Comparison of ENCODE assay signal across 8 cellular contexts in genomic region chr18:75208055-75208835, GRCh38. TPM values are rescaled to one million over a fixed set of nuclear protein-coding genes. Genes with fewer than 3 reads are reported as not detected.
DNase-seq lines count a peak whose midpoint lies in the region; ATAC-seq and TF ChIP-seq lines count a peak whose summit lies in the region.

No MANE protein-coding gene starts in this region.

- H3K4me3 ChIP-seq in effector memory CD4-positive, alpha-beta T cell (ENCODE audit: insufficient read depth, low read depth, low read length, poor library complexity, severe bottlenecking), result peak overlapping the region; percentile 70
- H3K4me3 ChIP-seq in stomach smooth muscle (ENCODE audit: low read length in 2 of 2), result peak overlapping the region; percentile 74 to 98

- H3K27ac ChIP-seq in effector memory CD4-positive, alpha-beta T cell (ENCODE audit: insufficient read depth, low read length, poor library complexity, severe bottlenecking), result peak overlapping the region; percentile 81
- peak overlapping the region; percentile 95 for H3K27ac ChIP-seq in stomach smooth muscle (ENCODE audit: low read length)

- peak overlapping the region; percentile 86 to 89 for H3K9ac ChIP-seq in stomach smooth muscle (ENCODE audit: low read length in 2 of 2)

- H3K36me3 Mint-ChIP-seq in activated CD8-positive, alpha-beta T cell treated with anti-CD3 and anti-CD28 coated beads for 36 hours (ENCODE audit: low read depth), result peaks cover 10% of the 10 kb centered on the region

- DNase-seq in DMS153 (lab: John Stamatoyannopoulos, UW) (peak; percentile 22), DMS153 treated with DMSO at 0.1 percent for 48 hours (lab: John Stamatoyannopoulos, UW; ENCODE audit: unreplicated experiment) (no peak), NCI-H510A treated with DMSO at 0.1 percent for 48 hours (lab: John Stamatoyannopoulos, UW) (peak; percentile 58), mucosa of gallbladder (ENCODE audit: low spot score) (peak; percentile 41)
- DNase-seq in activated CD8-positive, alpha-beta T cell treated with anti-CD3 and anti-CD28 coated beads for 36 hours, result peak; percentile 57
- DNase-seq in effector memory CD4-positive, alpha-beta T cell, result peak in 2 of 3 donors; percentile 9 to 29

- TF ChIP-seq CTCF in activated CD8-positive, alpha-beta T cell treated with anti-CD3 and anti-CD28 coated beads for 36 hours (IDR thresholded peaks at IDR 0.05), result no peak

- peak overlapping the region; percentile 94 for H3K4me3 Mint-ChIP-seq in activated CD8-positive, alpha-beta T cell treated with anti-CD3 and anti-CD28 coated beads for 36 hours

- H3K27me3 ChIP-seq in effector memory CD4-positive, alpha-beta T cell (replicated peaks; ENCODE audit: control insufficient read depth, insufficient read depth, low read length, poor library complexity, severe bottlenecking), result no peaks in the 10 kb centered on the region
- H3K27me3 ChIP-seq in stomach smooth muscle (ENCODE audit: control insufficient read depth in 1 of 2, insufficient read depth in 2 of 2, low read length in 2 of 2), result no peaks in the 10 kb centered on the region

- no peaks in the 10 kb centered on the region for H3K9me3 ChIP-seq in effector memory CD4-positive, alpha-beta T cell (ENCODE audit: control insufficient read depth, low read length)
- H3K9me3 ChIP-seq in stomach smooth muscle (ENCODE audit: control insufficient read depth in 2 of 2, low read length in 2 of 2), result no peaks in the 10 kb centered on the region

- H3K27ac Mint-ChIP-seq in activated CD8-positive, alpha-beta T cell treated with anti-CD3 and anti-CD28 coated beads for 36 hours, result peak overlapping the region; percentile 87

- H3K4me1 Mint-ChIP-seq in activated CD8-positive, alpha-beta T cell treated with anti-CD3 and anti-CD28 coated beads for 36 hours (ENCODE audit: low read depth), result peaks cover 41% of the 10 kb centered on the region

- H3K27me3 Mint-ChIP-seq in activated CD8-positive, alpha-beta T cell treated with anti-CD3 and anti-CD28 coated beads for 36 hours, result peaks cover 17% of the 10 kb centered on the region

- CTCF ChIA-PET in activated CD8-positive, alpha-beta T cell treated with anti-CD3 and anti-CD28 coated beads for 36 hours (lab: Charles Lee), result no interaction called here

- intact Hi-C loops in activated CD8-positive, alpha-beta T cell treated with anti-CD3 and anti-CD28 coated beads for 36 hours (cut with micrococcal nuclease), result loop anchor here (5.0 kb wide), 1 partner anchor 711 kb away; the partner anchor contains the start of gene CNDP2

- peak; percentile 4 for ATAC-seq in HG02943 (IDR thresholded peaks at IDR 0.05; ENCODE audit: low read depth, unreplicated experiment)
- ATAC-seq in activated CD8-positive, alpha-beta T cell treated with anti-CD3 and anti-CD28 coated beads for 36 hours, result no peak

- H3K4me1 ChIP-seq in effector memory CD4-positive, alpha-beta T cell (ENCODE audit: control insufficient read depth, insufficient read depth, low read length, poor library complexity, severe bottlenecking), result peaks cover 29% of the 10 kb centered on the region
- peaks cover 21% of the 10 kb centered on the region for H3K4me1 ChIP-seq in stomach smooth muscle (ENCODE audit: control insufficient read depth, insufficient read depth, low read length)

- no peaks in the 10 kb centered on the region for H3K36me3 ChIP-seq in effector memory CD4-positive, alpha-beta T cell (ENCODE audit: control insufficient read depth, insufficient read depth, low read length)
- no peaks in the 10 kb centered on the region for H3K36me3 ChIP-seq in stomach smooth muscle (ENCODE audit: control insufficient read depth in 2 of 2, insufficient read depth in 2 of 2, low read length in 2 of 2)

- POLR2A ChIA-PET in activated CD8-positive, alpha-beta T cell treated with anti-CD3 and anti-CD28 coated beads for 36 hours (lab: Charles Lee), result interaction anchor here (2.4 to 3.0 kb wide), 3 partner anchors 17 to 40 kb away, joined by 8 to 19 read pairs (median 10); no protein-coding TSS in a partner anchor

- H3K9me3 Mint-ChIP-seq in activated CD8-positive, alpha-beta T cell treated with anti-CD3 and anti-CD28 coated beads for 36 hours, result no peaks in the 10 kb centered on the region

RNA-seq across cellular contexts. Expression of gene PTGR3, which starts 0.7 kb away (rescaled TPM):
- total RNA-seq in activated CD8-positive, alpha-beta T cell treated with anti-CD3 and anti-CD28 coated beads for 36 hours, result 10 to 100 TPM; 20.0 to 21.1 TPM
- total RNA-seq in mucosa of gallbladder, result 41.1 TPM

RNA-seq across cellular contexts. Expression of gene TSHZ1, which starts 2.4 kb away (rescaled TPM):
- 10 to 100 TPM; 10.8 to 11.0 TPM for total RNA-seq in activated CD8-positive, alpha-beta T cell treated with anti-CD3 and anti-CD28 coated beads for 36 hours
- 32.0 TPM for total RNA-seq in mucosa of gallbladder
